ENCODE assay signal across 1 cellular context in the genomic region with DNA sequence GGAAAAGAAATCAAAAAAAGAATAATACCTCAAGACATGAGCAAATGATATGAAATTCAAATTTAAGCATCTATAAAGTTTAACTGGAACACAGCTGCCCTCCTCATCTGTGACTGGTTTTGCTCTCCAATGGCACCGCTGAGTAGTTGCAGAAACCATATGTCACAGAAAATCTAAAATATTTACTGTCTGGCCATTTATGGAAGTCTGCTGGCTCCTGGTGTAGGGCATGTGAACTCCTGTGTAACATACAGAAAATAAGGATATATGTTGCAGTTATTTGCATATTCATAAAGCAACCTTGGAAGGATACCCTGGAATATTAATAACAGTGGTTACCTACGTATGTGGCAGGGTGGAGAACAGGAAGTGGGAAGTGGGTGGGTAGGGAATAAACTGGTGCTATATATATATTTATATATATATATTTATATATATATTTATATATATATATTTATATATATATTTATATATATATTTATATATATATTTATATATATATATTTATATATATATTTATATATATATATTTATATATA.
TF ChIP-seq lines count a peak whose summit lies in the region.

No MANE protein-coding gene starts in this region.

TF ChIP-seq in IMR-90, 13 proteins besides CTCF, POLR2A, EP300 and RAD21:
- TF ChIP-seq MAZ (IDR thresholded peaks at IDR 0.05; ENCODE audit: borderline replicate concordance, low read depth, low read length) (no peak), SMC3 (IDR thresholded peaks at IDR 0.05; ENCODE audit: low read depth, low read length) (no peak), MAFK (IDR thresholded peaks at IDR 0.05; ENCODE audit: low read depth, low read length) (no peak)
